Comparison of ENCODE assay signal across 24 cellular contexts in the genomic region with DNA sequence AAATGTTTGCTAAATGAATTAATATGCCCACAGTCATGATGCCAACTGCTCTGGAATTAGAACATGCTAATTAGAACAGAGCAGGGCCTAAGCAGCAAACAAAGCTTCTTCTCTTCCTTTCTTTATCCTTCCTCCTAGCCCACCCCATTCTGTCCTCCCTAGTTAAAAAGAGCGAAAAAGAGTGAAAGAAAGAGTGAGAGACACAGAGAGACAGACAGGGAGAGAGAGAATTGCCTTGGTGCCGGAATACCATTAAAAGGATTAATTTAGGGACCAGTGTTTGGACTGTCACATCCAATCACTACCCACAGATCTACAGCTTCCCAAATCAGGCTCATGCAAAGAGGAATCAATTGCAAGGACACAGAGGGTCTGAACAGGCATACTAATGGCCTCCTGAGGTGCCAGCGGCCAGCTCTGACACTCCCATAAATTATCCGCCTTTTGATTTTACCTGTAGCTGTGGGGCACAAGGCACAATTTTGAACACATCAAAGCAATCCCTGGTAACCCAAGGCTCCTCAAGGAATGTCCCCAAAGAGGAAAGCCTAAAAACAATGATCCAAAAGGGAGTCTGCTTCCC. TPM values are rescaled to one million over a fixed set of nuclear protein-coding genes. Genes with fewer than 3 reads are reported as not detected.
DNase-seq lines count a peak whose midpoint lies in the region; ATAC-seq and TF ChIP-seq lines count a peak whose summit lies in the region.
"Had no signal": no experiment of that assay in that cellular context is flagged by ENCODE, and none has a peak within 500 bp of the region (broad histone marks: within the 10 kb centered on the region; RNA-seq: fewer than 3 reads in every experiment).

No MANE protein-coding gene starts in this region.

- H3K27ac Mint-ChIP-seq in progenitor cell of endocrine pancreas = peak overlapping the region; percentile 41
- no peak overlapping the region for H3K27ac Mint-ChIP-seq in activated CD4-positive, alpha-beta memory T cell treated with anti-CD3 and anti-CD28 coated beads, Interleukin-2, amount 10 ng/mL, durations not matched to agents 7 days and 5 days
- H3K27ac Mint-ChIP-seq: activated naive CD4-positive, alpha-beta T cell treated with anti-CD3 and anti-CD28 coated beads, Interleukin-2, amount 50 U/mL, for 24 hours; naive thymus-derived CD4-positive, alpha-beta T cell had no signal

- peaks cover 9% of the 10 kb centered on the region for H3K36me3 Mint-ChIP-seq in progenitor cell of endocrine pancreas (ENCODE audit: insufficient read depth)
- H3K36me3 Mint-ChIP-seq in activated CD4-positive, alpha-beta memory T cell treated with anti-CD3 and anti-CD28 coated beads, Interleukin-2, amount 10 ng/mL, durations not matched to agents 7 days and 5 days (ENCODE audit: low read depth) = no peaks in the 10 kb centered on the region

- 84% methylated on average over 4 of the region's 4 CpGs for WGBS in esophagus muscularis mucosa
- WGBS in tibial nerve, 2 donors = 64 to 65% methylated on average over 4 of the region's 4 CpGs

- H3K36me3 ChIP-seq in esophagus muscularis mucosa (no peaks in the 10 kb centered on the region), tibial nerve (peaks cover 0 to 3% (median 0%) of the 10 kb centered on the region in 3 donors)
- H3K36me3 ChIP-seq: pancreas had no signal

- H3K27me3 ChIP-seq in esophagus muscularis mucosa (no peaks in the 10 kb centered on the region), tibial nerve (no peaks in the 10 kb centered on the region)
- H3K27me3 ChIP-seq: pancreas had no signal

- H3K9me3 Mint-ChIP-seq in progenitor cell of endocrine pancreas (ENCODE audit: low read depth) = no peaks in the 10 kb centered on the region
- no peaks in the 10 kb centered on the region for H3K9me3 Mint-ChIP-seq in activated CD4-positive, alpha-beta memory T cell treated with anti-CD3 and anti-CD28 coated beads, Interleukin-2, amount 10 ng/mL, durations not matched to agents 7 days and 5 days
- H3K9me3 Mint-ChIP-seq: activated naive CD4-positive, alpha-beta T cell treated with anti-CD3 and anti-CD28 coated beads, Interleukin-2, amount 50 U/mL, for 24 hours; central memory CD8-positive, alpha-beta T cell; naive thymus-derived CD4-positive, alpha-beta T cell had no signal

- H3K4me3 ChIP-seq in esophagus muscularis mucosa (no peak overlapping the region), tibial nerve (no peak overlapping the region)
- H3K4me3 ChIP-seq: pancreas had no signal

- CTCF ChIA-PET in activated CD4-positive, alpha-beta memory T cell treated with anti-CD3 and anti-CD28 coated beads, Interleukin-2, amount 10 ng/mL, durations not matched to agents 7 days and 5 days (lab: Charles Lee) = no interaction called here

- H3K4me3 Mint-ChIP-seq in progenitor cell of endocrine pancreas (ENCODE audit: low read depth) = no peak overlapping the region
- H3K4me3 Mint-ChIP-seq in activated CD4-positive, alpha-beta memory T cell treated with anti-CD3 and anti-CD28 coated beads, Interleukin-2, amount 10 ng/mL, durations not matched to agents 7 days and 5 days = no peak overlapping the region
- H3K4me3 Mint-ChIP-seq: activated naive CD4-positive, alpha-beta T cell treated with anti-CD3 and anti-CD28 coated beads, Interleukin-2, amount 50 U/mL, for 24 hours; central memory CD8-positive, alpha-beta T cell; naive thymus-derived CD4-positive, alpha-beta T cell had no signal

- H3K9me3 ChIP-seq in esophagus muscularis mucosa = no peaks in the 10 kb centered on the region
- no peaks in the 10 kb centered on the region for H3K9me3 ChIP-seq in tibial nerve
- H3K9me3 ChIP-seq: pancreas had no signal

- no peak for TF ChIP-seq POLR2A in esophagus muscularis mucosa (IDR thresholded peaks at IDR 0.05; ENCODE audit: low read depth)
- no peak for TF ChIP-seq POLR2A in tibial nerve (IDR thresholded peaks at IDR 0.05)

- H3K27me3 Mint-ChIP-seq in progenitor cell of endocrine pancreas = no peaks in the 10 kb centered on the region
- no peaks in the 10 kb centered on the region for H3K27me3 Mint-ChIP-seq in activated CD4-positive, alpha-beta memory T cell treated with anti-CD3 and anti-CD28 coated beads, Interleukin-2, amount 10 ng/mL, durations not matched to agents 7 days and 5 days
- H3K27me3 Mint-ChIP-seq: activated naive CD4-positive, alpha-beta T cell treated with anti-CD3 and anti-CD28 coated beads, Interleukin-2, amount 50 U/mL, for 24 hours; central memory CD8-positive, alpha-beta T cell; naive thymus-derived CD4-positive, alpha-beta T cell had no signal

- TF ChIP-seq CTCF in esophagus muscularis mucosa (IDR thresholded peaks at IDR 0.05) (no peak), progenitor cell of endocrine pancreas (IDR thresholded peaks at IDR 0.05; ENCODE audit: unreplicated experiment) (no peak), tibial nerve (IDR thresholded peaks at IDR 0.05) (no peak)

- H3K4me1 ChIP-seq in esophagus muscularis mucosa (peaks cover 0 to 62% (median 50%) of the 10 kb centered on the region in 4 donors), tibial nerve (peaks cover 5 to 73% (median 34%) of the 10 kb centered on the region in 4 donors)

- peak; percentile 8 for DNase-seq in NCI-H69 (lab: John Stamatoyannopoulos, UW)
- no peak for DNase-seq in esophagus muscularis mucosa (ENCODE audit: extremely low spot score)
- DNase-seq in progenitor cell of endocrine pancreas (ENCODE audit: low spot score, unreplicated experiment) = no peak
- no peak for DNase-seq in tibial nerve (ENCODE audit: low spot score in 2 of 2)
- DNase-seq in NCI-H510A treated with DMSO at 0.1 percent for 48 hours (lab: John Stamatoyannopoulos, UW) = no peak
- no peak for DNase-seq in activated CD4-positive, alpha-beta memory T cell treated with anti-CD3 and anti-CD28 coated beads, Interleukin-2, amount 10 ng/mL, durations not matched to agents 7 days and 5 days
- DNase-seq: activated CD4-positive, alpha-beta T cell treated with anti-CD3 and anti-CD28 coated beads, Interleukin-2, amount 50 U/mL, for 4 hours; activated CD4-positive, CD25-positive, alpha-beta regulatory T cell; activated CD8-positive, alpha-beta memory T cell treated with anti-CD3 and anti-CD28 coated beads, Interleukin-2, amount 50 U/mL, for 4 hours; Kasumi-1; left cardiac atrium; naive thymus-derived CD4-positive, alpha-beta T cell; NCI-H1694 treated with DMSO at 0.1 percent for 48 hours; NCI-H774; pancreas; SW 1271; T1000 had no signal

- POLR2A ChIA-PET in activated CD4-positive, alpha-beta memory T cell treated with anti-CD3 and anti-CD28 coated beads, Interleukin-2, amount 10 ng/mL, durations not matched to agents 7 days and 5 days (lab: Charles Lee) = interaction anchor here (0.6 kb wide), 1 partner anchor 1845 kb away, joined by 5 read pairs; no protein-coding TSS in a partner anchor

- no peak for TF ChIP-seq EP300 in esophagus muscularis mucosa (IDR thresholded peaks at IDR 0.05)
- no peak for TF ChIP-seq EP300 in tibial nerve (IDR thresholded peaks at IDR 0.05)

- intact Hi-C loops in esophagus muscularis mucosa (cut with DNase I) = no loop called here

- no peak for ATAC-seq in GM21737 (IDR thresholded peaks at IDR 0.05; ENCODE audit: unreplicated experiment)
- ATAC-seq: HCT116; naive thymus-derived CD4-positive, alpha-beta T cell; pancreas; Right ventricle myocardium inferior had no signal

- peaks cover 38% of the 10 kb centered on the region for H3K4me1 Mint-ChIP-seq in progenitor cell of endocrine pancreas (ENCODE audit: low read depth)
- H3K4me1 Mint-ChIP-seq in activated CD4-positive, alpha-beta memory T cell treated with anti-CD3 and anti-CD28 coated beads, Interleukin-2, amount 10 ng/mL, durations not matched to agents 7 days and 5 days = peaks cover 7% of the 10 kb centered on the region

- peak overlapping the region; percentile 26 to 52 (median 41) for H3K27ac ChIP-seq in esophagus muscularis mucosa (replicated peaks in 1 of 4)
- peak overlapping the region in 3 of 4 donors; percentile 38 to 82 (median 82) for H3K27ac ChIP-seq in tibial nerve
- H3K27ac ChIP-seq: C4-2B, HL-60, pancreas had no signal

RNA-seq across cellular contexts. Expression of a gene that starts 6.9 kb away (rescaled TPM):
- total RNA-seq in esophagus muscularis mucosa (10 to 100 TPM; 40.4 to 56.6 (median 47.0) TPM), progenitor cell of endocrine pancreas (93.6 and 96.1 TPM in 2 replicates), tibial nerve (10 to 100 TPM; 60.1 to 82.2 (median 66.5) TPM)
- total RNA-seq in activated CD4-positive, alpha-beta memory T cell treated with anti-CD3 and anti-CD28 coated beads, Interleukin-2, amount 10 ng/mL, durations not matched to agents 7 days and 5 days = 10 to 100 TPM; 21.4 to 22.9 TPM

RNA-seq across cellular contexts. Expression of a gene that starts 56.9 kb away (rescaled TPM):
- total RNA-seq in esophagus muscularis mucosa = 100 to 1,000 TPM; 112 to 157 (median 126) TPM
- 85.9 and 87.5 TPM in 2 replicates for total RNA-seq in progenitor cell of endocrine pancreas
- 100 to 1,000 TPM; 110 to 151 (median 114) TPM for total RNA-seq in tibial nerve
- 10 to 100 TPM; 69.0 to 70.7 TPM for total RNA-seq in activated CD4-positive, alpha-beta memory T cell treated with anti-CD3 and anti-CD28 coated beads, Interleukin-2, amount 10 ng/mL, durations not matched to agents 7 days and 5 days
